22 cellular contexts compared by ENCODE assay signal in genomic region chr12:81866081-81866480, GRCh38.
DNase-seq lines count a peak whose midpoint lies in the region; ATAC-seq, FAIRE-seq and TF ChIP-seq lines count a peak whose summit lies in the region.
"Had no signal": no experiment of that assay in that cellular context is flagged by ENCODE, and none has a peak within 500 bp of the region (broad histone marks: within the 10 kb centered on the region; RNA-seq: fewer than 3 reads in every experiment).

No MANE protein-coding gene starts in this region.

- no peaks in the 10 kb centered on the region for H3K9me3 ChIP-seq in upper lobe of right lung
- H3K9me3 ChIP-seq: BLaER1 treated with 17β-estradiol and CSF1 and Interleukin-3, amounts not matched to agents 10 nM and 100 nM; Caco-2; HAP-1 had no signal

- no peak for FAIRE-seq in bronchial epithelial cell (lab: Jason Lieb, UNC)
- FAIRE-seq: GM12878 had no signal

- H3K4me3 ChIP-seq in bronchial epithelial cell (ENCODE audit: low read depth, low read length) = no peak overlapping the region
- H3K4me3 ChIP-seq in upper lobe of right lung = no peak overlapping the region
- H3K4me3 ChIP-seq: BLaER1 treated with 17β-estradiol and CSF1 and Interleukin-3, amounts not matched to agents 10 nM and 100 nM; GM12878; HAP-1 had no signal

- no peaks in the 10 kb centered on the region for H3K27me3 ChIP-seq in bronchial epithelial cell (ENCODE audit: control insufficient read depth, insufficient read depth, low read length)
- H3K27me3 ChIP-seq in upper lobe of right lung = no peaks in the 10 kb centered on the region
- H3K27me3 ChIP-seq: BLaER1 treated with 17β-estradiol and CSF1 and Interleukin-3, amounts not matched to agents 10 nM and 100 nM had no signal

- TF ChIP-seq CTCF in bronchial epithelial cell (IDR thresholded peaks at IDR 0.05; ENCODE audit: insufficient read depth, low read length, severe bottlenecking) (no peak), upper lobe of right lung (IDR thresholded peaks at IDR 0.05) (no peak)

- H3K27ac ChIP-seq in upper lobe of right lung = no peak overlapping the region
- H3K27ac ChIP-seq: BLaER1 treated with 17β-estradiol and CSF1 and Interleukin-3, amounts not matched to agents 10 nM and 100 nM; RWPE1 had no signal

- no peaks in the 10 kb centered on the region for H3K4me1 ChIP-seq in upper lobe of right lung
- H3K4me1 ChIP-seq: BLaER1 treated with 17β-estradiol and CSF1 and Interleukin-3, amounts not matched to agents 10 nM and 100 nM; Caco-2 had no signal

- H3K36me3 ChIP-seq in bronchial epithelial cell (ENCODE audit: control insufficient read depth, insufficient read depth, low read length) (no peaks in the 10 kb centered on the region), upper lobe of right lung (no peaks in the 10 kb centered on the region)
- H3K36me3 ChIP-seq: BLaER1 treated with 17β-estradiol and CSF1 and Interleukin-3, amounts not matched to agents 10 nM and 100 nM; HAP-1 had no signal

- intact Hi-C loops in Right ventricle myocardium inferior (cut with DNase I) (no loop called here), left ventricle myocardium superior (cut with micrococcal nuclease) (no loop called here), upper lobe of right lung (cut with DNase I) (no loop called here)

- peak; percentile 26 for DNase-seq in Right ventricle myocardium inferior (ENCODE audit: missing footprints)
- no peak for DNase-seq in left ventricle myocardium superior
- DNase-seq in bronchial epithelial cell (ENCODE audit: low read depth) = peak; percentile 33
- DNase-seq in islet precursor cell = peak; percentile 80
- DNase-seq in upper lobe of right lung = no peak
- DNase-seq in activated CD4-positive, alpha-beta T cell treated with anti-CD3 and anti-CD28 coated beads for 1 hour = no peak
- DNase-seq in inferior parietal cortex (ENCODE audit: extremely low spot score) = no peak
- DNase-seq: 8988T; Caco-2; CD4-positive, alpha-beta memory T cell; DMS 273 treated with DMSO at 0.1 percent for 48 hours; DMS79 treated with DMSO at 0.1 percent for 48 hours; IMR-90; NCI-H1048; NCI-H1417 treated with DMSO at 0.1 percent for 48 hours; NCI-H187; NCI-H748 treated with DMSO at 0.1 percent for 48 hours had no signal

- ATAC-seq in Right ventricle myocardium inferior (no peak), left ventricle myocardium superior (no peak), upper lobe of right lung (peak; percentile 36), HG03135 (IDR thresholded peaks at IDR 0.05; ENCODE audit: unreplicated experiment) (no peak)
- ATAC-seq: GM12878 had no signal

Comparison
In these comparisons a context has a peak if more than half of its experiments do, and no peak if none do; other contexts are left out.
1. DNase-seq: peak in Right ventricle myocardium inferior (single experiment), bronchial epithelial cell (single experiment) and islet precursor cell (single experiment); none in left ventricle myocardium superior (single experiment), upper lobe of right lung (single experiment), activated CD4-positive, alpha-beta T cell treated with anti-CD3 and anti-CD28 coated beads for 1 hour (single experiment) and inferior parietal cortex (single experiment).